22 cellular contexts compared by ENCODE assay signal in genomic region chr4:182847543-182847942, GRCh38.
"Had no signal": no experiment of that assay in that cellular context is flagged by ENCODE, and none has a peak within 500 bp of the region (broad histone marks: within the 10 kb centered on the region; RNA-seq: fewer than 3 reads in every experiment).

No MANE protein-coding gene starts in this region.

- FAIRE-seq: astrocyte had no signal

- H3K27me3 ChIP-seq: cardiac muscle cell had no signal

- H3K9ac ChIP-seq: KMS-11 had no signal

- ATAC-seq: activated T-helper 17 cell treated with anti-CD3 and anti-CD28 coated beads, Interleukin-2, amount 50 U/mL, for 72 hours; T-helper 17 cell; WTC11 had no signal

- H3K4me3 ChIP-seq: cardiac muscle cell had no signal

- DNase-seq: activated CD4-positive, alpha-beta memory T cell treated with anti-CD3 and anti-CD28 coated beads for 36 hours; activated CD4-positive, alpha-beta T cell treated with anti-CD3 and anti-CD28 coated beads, Interleukin-2, amount 10 ng/mL, durations not matched to agents 7 days and 5 days; activated CD8-positive, alpha-beta memory T cell treated with anti-CD3 and anti-CD28 coated beads for 24 hours; activated gamma-delta T cell; activated naive CD4-positive, alpha-beta T cell treated with anti-CD3 and anti-CD28 coated beads for 36 hours; activated T-cell treated with anti-CD3 and anti-CD28 coated beads, Interleukin-2, amount 50 U/mL, for 48 hours; amygdala; NCI-H1092; NCI-H1417; NCI-H1694; NCI-H2029; NCI-H226; NCI-H526 treated with DMSO at 0.1 percent for 48 hours; NCI-H82; SIG-M5; T-helper 17 cell; T-helper 9 cell had no signal

- H3K36me3 ChIP-seq: cardiac muscle cell had no signal

- H3K4me2 ChIP-seq: KMS-11 had no signal

- H3K27ac ChIP-seq: cardiac muscle cell, KMS-11 had no signal
